In the genomic region with DNA sequence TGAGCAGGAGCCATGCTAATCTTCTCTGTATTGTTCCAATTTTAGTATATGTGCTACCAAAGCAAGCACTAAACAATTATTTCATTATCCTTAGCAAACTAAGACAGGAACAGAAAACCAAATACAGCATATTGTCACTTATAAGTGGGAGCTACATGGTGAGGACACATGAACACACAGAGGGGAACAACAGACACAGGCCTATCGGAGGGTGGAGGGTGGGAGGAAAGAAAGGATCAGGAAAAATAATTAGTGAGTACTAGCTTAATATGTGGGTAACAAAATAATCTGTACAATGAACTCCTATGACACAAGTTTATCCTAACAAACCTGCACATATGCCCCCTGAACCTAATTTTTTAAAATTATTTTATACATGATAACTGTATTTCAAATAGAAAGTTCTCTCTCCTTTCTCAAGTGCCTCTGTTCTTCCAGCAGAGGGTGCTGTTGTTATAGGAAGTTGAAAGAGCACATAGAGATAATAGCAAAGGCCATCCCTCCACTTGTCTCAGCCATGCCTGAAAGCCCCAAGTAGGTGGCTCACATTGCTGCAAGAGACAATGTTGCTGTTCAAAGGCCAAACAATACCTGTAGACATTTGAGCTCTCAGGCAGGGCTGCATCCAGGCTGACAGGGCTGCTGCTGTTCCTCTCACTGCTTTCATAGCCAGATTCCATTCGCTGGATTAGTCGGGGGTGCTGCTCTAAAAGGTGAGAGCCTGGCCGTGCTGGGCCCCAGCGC, we compare ENCODE assay signal across 8 cellular contexts. TPM values are rescaled to one million over a fixed set of nuclear protein-coding genes. Genes with fewer than 3 reads are reported as not detected.
DNase-seq lines count a peak whose midpoint lies in the region; ATAC-seq and TF ChIP-seq lines count a peak whose summit lies in the region.

No MANE protein-coding gene starts in this region.

- H3K4me1 ChIP-seq in colonic mucosa = no peaks in the 10 kb centered on the region

- in situ Hi-C loops in Caki2 (cut with HindIII; ENCODE audit: low pct_unique_long_range_greater_than_20kb, low sequenced_read_pairs) = no loop called here

- peaks cover 4% of the 10 kb centered on the region for H3K36me3 ChIP-seq in colonic mucosa

- ATAC-seq in HG02885 (IDR thresholded peaks at IDR 0.05; ENCODE audit: poor library complexity, unreplicated experiment) (peak; percentile 69), left lobe of liver (peak; percentile 100), GM18498 (IDR thresholded peaks at IDR 0.05; ENCODE audit: unreplicated experiment) (no peak)
- peak; percentile 63 to 72 for ATAC-seq in activated CD4-positive, CD25-positive, alpha-beta regulatory T cell treated with anti-CD3 and anti-CD28 coated beads, Interleukin-2, amount 50 U/mL, for 24 hours

- H3K9ac ChIP-seq in colonic mucosa (ENCODE audit: low read depth in 2 of 2, low read length in 2 of 2) = peak overlapping the region in 1 of 2 donors; percentile 43

- H3K4me3 ChIP-seq in colonic mucosa = no peak overlapping the region

- TF ChIP-seq CTCF in colonic mucosa (IDR thresholded peaks at IDR 0.05) = peak; percentile 84

- H3K9me3 ChIP-seq in colonic mucosa = no peaks in the 10 kb centered on the region

- no peak overlapping the region for H3K27ac ChIP-seq in colonic mucosa

- DNase-seq in Caki2 (ENCODE audit: low read depth) (peak; percentile 62), NCI-H446 treated with DMSO at 0.1 percent for 48 hours (lab: John Stamatoyannopoulos, UW) (peak; percentile 39), colonic mucosa (peak; percentile 63), left lobe of liver (ENCODE audit: low spot score) (peak; percentile 46)
- peak; percentile 21 for DNase-seq in stimulated activated CD8-positive, alpha-beta memory T cell treated with anti-CD3 and anti-CD28 coated beads, Interleukin-12 subunit alpha, Interleukin-12 subunit beta, amount 100 ng/mL, for 1 hour (ENCODE audit: low read depth)

- intact Hi-C loops in colonic mucosa (cut with DNase I) = loop anchor here (1.0 kb wide), 1 partner anchor 115 kb away; no protein-coding TSS in a partner anchor

- H3K27me3 ChIP-seq in colonic mucosa = no peaks in the 10 kb centered on the region

RNA-seq across cellular contexts. Expression of a gene that starts 33.4 kb away (rescaled TPM):
- 1.5 and 2.6 TPM in 2 replicates for total RNA-seq in Caki2 (2014; rRNA removed; shearing (Covaris generic); ENCODE audit: low replicate concordance)
- total RNA-seq in colonic mucosa = 10 to 100 TPM; 26.5 to 34.2 TPM
- 10.7 TPM for total RNA-seq in left lobe of liver
